In the genomic region with DNA sequence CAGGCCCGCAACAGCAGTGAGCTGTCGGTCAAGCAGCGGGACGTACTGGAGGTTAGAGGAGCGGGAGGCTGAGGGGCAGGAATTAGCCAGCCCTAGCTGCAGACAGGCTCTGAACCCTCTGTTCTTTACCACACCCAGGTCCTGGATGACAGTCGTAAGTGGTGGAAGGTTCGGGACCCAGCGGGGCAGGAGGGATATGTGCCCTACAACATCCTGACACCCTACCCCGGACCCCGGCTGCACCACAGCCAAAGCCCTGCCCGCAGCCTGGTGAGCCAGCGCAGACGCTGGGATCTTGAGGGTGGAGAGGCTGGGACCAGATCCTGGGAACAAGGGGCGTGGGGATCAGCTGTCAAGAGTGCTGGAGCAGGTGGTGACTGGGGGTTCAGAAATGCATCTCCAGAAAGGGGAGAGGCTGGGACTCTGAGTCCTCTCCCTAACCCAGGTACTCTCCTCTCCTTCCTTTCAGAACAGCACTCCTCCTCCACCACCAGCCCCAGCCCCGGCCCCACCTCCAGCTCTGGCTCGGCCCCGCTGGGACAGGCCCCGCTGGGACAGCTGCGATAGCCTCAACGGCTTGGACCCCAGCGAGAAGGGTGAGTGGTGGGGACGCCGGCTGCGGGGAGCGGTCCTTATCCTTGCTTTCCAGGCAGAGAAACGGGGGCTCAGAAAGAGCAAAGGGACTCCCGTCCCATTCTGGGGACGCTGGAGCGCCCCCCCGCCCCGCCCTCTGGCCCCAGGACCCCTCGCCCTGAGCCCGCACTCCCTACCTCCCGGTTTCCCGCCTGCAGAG, we compare ENCODE assay signal across 8 cellular contexts. TPM values are rescaled to one million over a fixed set of nuclear protein-coding genes. Genes with fewer than 3 reads are reported as not detected.
DNase-seq lines count a peak whose midpoint lies in the region; ATAC-seq and TF ChIP-seq lines count a peak whose summit lies in the region.

No MANE protein-coding gene starts in this region.

- H3K4me2 ChIP-seq in PC-3 (ENCODE audit: low read length), result no peak overlapping the region

- peaks cover 64% of the 10 kb centered on the region for H3K27me3 Mint-ChIP-seq in nephron progenitor cell (ENCODE audit: low read depth, poor library complexity)

- no peak overlapping the region for H3K9ac ChIP-seq in PC-3 (ENCODE audit: low read length)

- POLR2A ChIA-PET in PC-3 (lab: Charles Lee; ENCODE audit: unreplicated experiment), result no interaction called here

- no peak overlapping the region for H3K27ac Mint-ChIP-seq in nephron progenitor cell

- H3K36me3 ChIP-seq in right atrium auricular region (peaks cover 10% of the 10 kb centered on the region), esophagus muscularis mucosa (peaks cover 7 to 17% (median 14%) of the 10 kb centered on the region in 4 donors), uterus (no peaks in the 10 kb centered on the region), PC-3 (ENCODE audit: low read depth, low read length) (peaks cover 14% of the 10 kb centered on the region)

- H2AFZ ChIP-seq in PC-3 (ENCODE audit: low read length), result no peak overlapping the region

- H3K79me2 ChIP-seq in PC-3 (ENCODE audit: low read length), result no peaks in the 10 kb centered on the region

- peak overlapping the region in 1 of 2 donors; percentile 5 for H3K27ac ChIP-seq in right atrium auricular region
- peak overlapping the region in 2 of 4 donors; percentile 20 to 47 for H3K27ac ChIP-seq in esophagus muscularis mucosa (replicated peaks in 1 of 4)
- no peak overlapping the region for H3K27ac ChIP-seq in uterus
- no peak overlapping the region for H3K27ac ChIP-seq in PC-3 (ENCODE audit: low read length)

- H3K4me1 ChIP-seq in right atrium auricular region (peaks cover 0 to 43% of the 10 kb centered on the region in 2 donors), esophagus muscularis mucosa (peaks cover 35 to 62% (median 49%) of the 10 kb centered on the region in 4 donors), uterus (peaks cover 0 to 9% of the 10 kb centered on the region in 2 donors), PC-3 (ENCODE audit: insufficient read depth, low read length) (no peaks in the 10 kb centered on the region)

- no peak for TF ChIP-seq EP300 in esophagus muscularis mucosa (IDR thresholded peaks at IDR 0.05)

- H3K9me2 ChIP-seq in PC-3 (replicated peaks; ENCODE audit: low read length), result no peaks in the 10 kb centered on the region

- H3K4me3 ChIP-seq in right atrium auricular region (peak overlapping the region; percentile 36 to 56), esophagus muscularis mucosa (peak overlapping the region; percentile 51 to 60 (median 54)), uterus (peak overlapping the region; percentile 35 to 45), PC-3 (ENCODE audit: low read length) (no peak overlapping the region)

- H3K9me3 ChIP-seq in right atrium auricular region (no peaks in the 10 kb centered on the region), esophagus muscularis mucosa (no peaks in the 10 kb centered on the region), uterus (no peaks in the 10 kb centered on the region), PC-3 (ENCODE audit: low read length) (no peaks in the 10 kb centered on the region)

- H3K27me3 ChIP-seq in right atrium auricular region (peaks cover 20 to 36% of the 10 kb centered on the region in 2 donors), esophagus muscularis mucosa (peaks cover 18 to 57% (median 42%) of the 10 kb centered on the region in 4 donors), uterus (peaks cover 16 to 32% of the 10 kb centered on the region in 2 donors), PC-3 (ENCODE audit: low read length) (no peaks in the 10 kb centered on the region)

- ATAC-seq in PC-3, result no peak

- H3K9me3 Mint-ChIP-seq in nephron progenitor cell, result peaks cover 10% of the 10 kb centered on the region

- DNase-seq in right atrium auricular region (ENCODE audit: low spot score) (no peak), cardiac septum (ENCODE audit: low spot score) (no peak), esophagus muscularis mucosa (ENCODE audit: extremely low spot score) (no peak), nephron progenitor cell (no peak), uterus (no peak), NCI-H526 (lab: John Stamatoyannopoulos, UW) (no peak), NK-92 (lab: John Stamatoyannopoulos, UW; ENCODE audit: unreplicated experiment) (no peak), PC-3 (no peak)

- BruUV-seq in PC-3 (replicated peaks; lab: Mats Ljungman, UMichigan), result no TSS peak

- H3K36me3 Mint-ChIP-seq in nephron progenitor cell (ENCODE audit: low read depth), result peaks cover 4% of the 10 kb centered on the region

- H4K20me1 ChIP-seq in PC-3 (ENCODE audit: low read length), result no peaks in the 10 kb centered on the region

- H3K4me1 Mint-ChIP-seq in nephron progenitor cell, result peaks cover 51% of the 10 kb centered on the region

- CTCF ChIA-PET in PC-3 (lab: Charles Lee), result no interaction called here

- intact Hi-C loops in cardiac septum (cut with DNase I) (no loop called here), esophagus muscularis mucosa (cut with DNase I) (no loop called here), uterus (cut with DNase I; ENCODE audit: low total_unique reads) (loop anchor here (10.0 kb wide), 1 partner anchor 1759 kb away; the partner anchor contains the start of genes PEG3 and ZIM2), PC-3 (cut with micrococcal nuclease) (no loop called here)

- H3K4me3 Mint-ChIP-seq in nephron progenitor cell, result peak overlapping the region; percentile 71

- no peaks in the 10 kb centered on the region for H3F3A ChIP-seq in PC-3 (ENCODE audit: low read length, unreplicated experiment)

- WGBS in esophagus muscularis mucosa, result 25% methylated on average over 18 of the region's 35 CpGs

- no peak for TF ChIP-seq POLR2A in esophagus muscularis mucosa (IDR thresholded peaks at IDR 0.05; ENCODE audit: low read depth)
- no peak for TF ChIP-seq POLR2A in uterus (IDR thresholded peaks at IDR 0.05)

- no peak for TF ChIP-seq CTCF in right atrium auricular region (IDR thresholded peaks at IDR 0.05)
- TF ChIP-seq CTCF in esophagus muscularis mucosa (IDR thresholded peaks at IDR 0.05), result no peak
- TF ChIP-seq CTCF in nephron progenitor cell (IDR thresholded peaks at IDR 0.05), result no peak
- no peak for TF ChIP-seq CTCF in uterus (IDR thresholded peaks at IDR 0.05)
- TF ChIP-seq CTCF in PC-3 (conservative IDR thresholded peaks at IDR 0.05; ENCODE audit: low read depth, low read length), result no peak

RNA-seq across cellular contexts. Expression of gene EPS8L1, which starts 10.4 kb away (rescaled TPM):
- total RNA-seq in right atrium auricular region (10 to 100 TPM in 1 of 2 donors, 1 to 10 TPM in 1; 6.7 to 13.8 TPM), cardiac septum (1.9 TPM), esophagus muscularis mucosa (1 to 10 TPM; 1.0 to 8.7 (median 1.2) TPM), uterus (10 to 100 TPM in 1 of 4 donors, 1 to 10 TPM in 2, not detected in 1; 4.2 to 22.4 (median 5.6) TPM), PC-3 (2014; rRNA removed) (75.3 and 75.8 TPM in 2 replicates)

RNA-seq across cellular contexts. Expression of gene RDH13, which starts 23.2 kb away (rescaled TPM):
- 10 to 100 TPM; 26.5 to 28.1 TPM for total RNA-seq in right atrium auricular region
- 43.4 TPM for total RNA-seq in cardiac septum
- 10 to 100 TPM; 11.1 to 16.4 (median 12.3) TPM for total RNA-seq in esophagus muscularis mucosa
- 10 to 100 TPM in 3 of 4 donors, 1 to 10 TPM in 1; 2.6 to 48.7 (median 17.1) TPM for total RNA-seq in uterus
- 80.4 and 85.7 TPM in 2 replicates for total RNA-seq in PC-3 (2014; rRNA removed)

RNA-seq across cellular contexts. Expression of gene PPP1R12C, which starts 31.3 kb away (rescaled TPM):
- total RNA-seq in right atrium auricular region (100 to 1,000 TPM in 1 of 2 donors, 10 to 100 TPM in 1; 98.9 to 205 TPM), cardiac septum (215 TPM), esophagus muscularis mucosa (100 to 1,000 TPM; 257 to 451 (median 351) TPM), uterus (100 to 1,000 TPM in 2 of 4 donors, 10 to 100 TPM in 2; 43.5 to 288 (median 116) TPM), PC-3 (2014; rRNA removed) (136 and 180 TPM in 2 replicates)

RNA-seq across cellular contexts. Expression of gene GP6, which starts 48.1 kb away (rescaled TPM):
- total RNA-seq in right atrium auricular region (under 1 TPM in 1 of 2 donors, not detected in 1; 0.16 TPM), cardiac septum (0.65 TPM), esophagus muscularis mucosa (under 1 TPM in 2 of 4 donors, not detected in 2; 0.13 to 0.29 TPM), uterus (under 1 TPM in 2 of 4 donors, not detected in 2; 0.28 to 0.85 TPM), PC-3 (2014; rRNA removed) (0.58 TPM in 1 of 2 replicates, not detected in the other)
